ENCODE assay signal across 8 cellular contexts in genomic region chr12:12807517-12807903, GRCh38. TPM values are rescaled to one million over a fixed set of nuclear protein-coding genes. Genes with fewer than 3 reads are reported as not detected.
DNase-seq lines count a peak whose midpoint lies in the region; TF ChIP-seq lines count a peak whose summit lies in the region.
"Not testable (repeated sequence)": the region's sequence is repeated elsewhere in the genome, so short reads cannot be mapped to it uniquely, and the experiment has no call there.

No MANE protein-coding gene starts in this region.

- CTCF ChIA-PET in activated CD4-positive, alpha-beta T cell treated with anti-CD3 and anti-CD28 coated beads, Interleukin-2, amount 10 ng/mL, durations not matched to agents 7 days and 5 days (lab: Charles Lee): interaction anchor here (0.9 kb wide), 1 partner anchor 9 kb away, joined by 3 read pairs; no protein-coding TSS in a partner anchor

- POLR2A ChIA-PET in activated CD4-positive, alpha-beta T cell treated with anti-CD3 and anti-CD28 coated beads, Interleukin-2, amount 10 ng/mL, durations not matched to agents 7 days and 5 days (lab: Charles Lee): not testable (repeated sequence)

- H3F3A ChIP-seq in Loucy (ENCODE audit: low read depth): not testable (repeated sequence)

- intact Hi-C loops in dorsolateral prefrontal cortex (cut with DNase I): not testable (repeated sequence)

- TF ChIP-seq CTCF in Loucy (conservative IDR thresholded peaks at IDR 0.05; ENCODE audit: low read length); dorsolateral prefrontal cortex (IDR thresholded peaks at IDR 0.05 in 54 of 56, conservative IDR thresholded peaks at IDR 0.05 in 2 of 56; ENCODE audit: low read depth in 1 of 56, partially characterized antibody in 56 of 56); osteocyte (IDR thresholded peaks at IDR 0.05): not testable (repeated sequence)

- H3K4me3 ChIP-seq in ACC112 (ENCODE audit: low read depth, low read length); Loucy (ENCODE audit: low read length, poor library complexity, severe bottlenecking); dorsolateral prefrontal cortex; subcutaneous abdominal adipose tissue (ENCODE audit: low read depth in 1 of 5, low read length in 5 of 5): not testable (repeated sequence)

- H4K20me1 ChIP-seq in Loucy (ENCODE audit: insufficient read depth, low read length, poor library complexity, severe bottlenecking): not testable (repeated sequence)

- H3K27me3 Mint-ChIP-seq in activated CD4-positive, alpha-beta T cell treated with anti-CD3 and anti-CD28 coated beads, Interleukin-2, amount 10 ng/mL, durations not matched to agents 7 days and 5 days; activated naive CD8-positive, alpha-beta T cell treated with anti-CD3 and anti-CD28 coated beads for 36 hours; osteocyte (ENCODE audit: unreplicated experiment): not testable (repeated sequence)

- H3K9me3 ChIP-seq in Loucy (ENCODE audit: insufficient read depth, low read depth, low read length); subcutaneous abdominal adipose tissue (ENCODE audit: control insufficient read depth in 5 of 5, low read length in 5 of 5): not testable (repeated sequence)

- H3K27ac ChIP-seq in ACC112 (ENCODE audit: low read depth, low read length) (peak overlapping the region; percentile 96), dorsolateral prefrontal cortex (peak overlapping the region; percentile 18 to 93 (median 82)), layer of hippocampus (ENCODE audit: low read depth, low read length) (peak overlapping the region; percentile 58), subcutaneous abdominal adipose tissue (ENCODE audit: low read depth, low read length) (peak overlapping the region; percentile 55)

- H3K9me2 ChIP-seq in Loucy (replicated peaks; ENCODE audit: low read depth, low read length): not testable (repeated sequence)

- peak overlapping the region; percentile 99 for H3K27ac Mint-ChIP-seq in activated CD4-positive, alpha-beta T cell treated with anti-CD3 and anti-CD28 coated beads, Interleukin-2, amount 10 ng/mL, durations not matched to agents 7 days and 5 days
- H3K27ac Mint-ChIP-seq in activated naive CD8-positive, alpha-beta T cell treated with anti-CD3 and anti-CD28 coated beads for 36 hours: peak overlapping the region; percentile 90
- peak overlapping the region; percentile 18 for H3K27ac Mint-ChIP-seq in osteocyte (ENCODE audit: unreplicated experiment)

- H3K27me3 ChIP-seq in ACC112 (ENCODE audit: insufficient read depth, low read length); Loucy (ENCODE audit: insufficient read depth, low read length, poor library complexity, severe bottlenecking); dorsolateral prefrontal cortex; layer of hippocampus (ENCODE audit: control insufficient read depth, insufficient read depth, low read length); subcutaneous abdominal adipose tissue (ENCODE audit: control insufficient read depth in 5 of 5, insufficient read depth in 4 of 5, low read length in 5 of 5): not testable (repeated sequence)

- not testable (repeated sequence) for H3K36me3 Mint-ChIP-seq in activated CD4-positive, alpha-beta T cell treated with anti-CD3 and anti-CD28 coated beads, Interleukin-2, amount 10 ng/mL, durations not matched to agents 7 days and 5 days (ENCODE audit: low read depth); activated naive CD8-positive, alpha-beta T cell treated with anti-CD3 and anti-CD28 coated beads for 36 hours; osteocyte (ENCODE audit: unreplicated experiment)

- DNase-seq in activated CD4-positive, alpha-beta T cell treated with anti-CD3 and anti-CD28 coated beads, Interleukin-2, amount 10 ng/mL, durations not matched to agents 7 days and 5 days; activated naive CD8-positive, alpha-beta T cell treated with anti-CD3 and anti-CD28 coated beads for 36 hours; dorsolateral prefrontal cortex; osteocyte (ENCODE audit: extremely low spot score, unreplicated experiment): not testable (repeated sequence)

- H3K9ac ChIP-seq in Loucy (ENCODE audit: low read depth, low read length, poor library complexity, severe bottlenecking); subcutaneous abdominal adipose tissue (ENCODE audit: low read length in 5 of 5): not testable (repeated sequence)

- peak overlapping the region; percentile 23 for H3K4me3 Mint-ChIP-seq in activated CD4-positive, alpha-beta T cell treated with anti-CD3 and anti-CD28 coated beads, Interleukin-2, amount 10 ng/mL, durations not matched to agents 7 days and 5 days
- peak overlapping the region; percentile 52 for H3K4me3 Mint-ChIP-seq in activated naive CD8-positive, alpha-beta T cell treated with anti-CD3 and anti-CD28 coated beads for 36 hours
- H3K4me3 Mint-ChIP-seq in osteocyte (ENCODE audit: unreplicated experiment): not testable (repeated sequence)

- peak overlapping the region; percentile 84 for H3K4me2 ChIP-seq in Loucy (ENCODE audit: low read depth, low read length, poor library complexity, severe bottlenecking)

- not testable (repeated sequence) for H3K79me2 ChIP-seq in ACC112 (ENCODE audit: control insufficient read depth, insufficient read depth, low read length, unreplicated experiment); Loucy (ENCODE audit: insufficient read depth, low read length)

- not testable (repeated sequence) for H2AFZ ChIP-seq in ACC112 (ENCODE audit: low read length, unreplicated experiment); Loucy (ENCODE audit: low read length)

- H3K9me3 Mint-ChIP-seq in activated CD4-positive, alpha-beta T cell treated with anti-CD3 and anti-CD28 coated beads, Interleukin-2, amount 10 ng/mL, durations not matched to agents 7 days and 5 days; activated naive CD8-positive, alpha-beta T cell treated with anti-CD3 and anti-CD28 coated beads for 36 hours; osteocyte (ENCODE audit: unreplicated experiment): not testable (repeated sequence)

- peaks cover 39% of the 10 kb centered on the region for H3K4me1 ChIP-seq in ACC112 (ENCODE audit: control insufficient read depth, insufficient read depth, low read length, unreplicated experiment)
- H3K4me1 ChIP-seq in Loucy (ENCODE audit: insufficient read depth, low read length, poor library complexity, severe bottlenecking): peaks cover 35% of the 10 kb centered on the region
- H3K4me1 ChIP-seq in subcutaneous abdominal adipose tissue (ENCODE audit: control insufficient read depth in 5 of 5, insufficient read depth in 5 of 5, low read length in 5 of 5): peaks cover 0 to 56% (median 26%) of the 10 kb centered on the region in 5 donors

- H3K4me1 Mint-ChIP-seq in activated CD4-positive, alpha-beta T cell treated with anti-CD3 and anti-CD28 coated beads, Interleukin-2, amount 10 ng/mL, durations not matched to agents 7 days and 5 days: peaks cover 81% of the 10 kb centered on the region
- peaks cover 50% of the 10 kb centered on the region for H3K4me1 Mint-ChIP-seq in activated naive CD8-positive, alpha-beta T cell treated with anti-CD3 and anti-CD28 coated beads for 36 hours
- H3K4me1 Mint-ChIP-seq in osteocyte (ENCODE audit: unreplicated experiment): peaks cover 41% of the 10 kb centered on the region

- not testable (repeated sequence) for H3K36me3 ChIP-seq in ACC112 (ENCODE audit: insufficient read depth, low read length); Loucy (ENCODE audit: insufficient read depth, low read length); subcutaneous abdominal adipose tissue (ENCODE audit: control insufficient read depth in 5 of 5, insufficient read depth in 5 of 5, low read length in 5 of 5)

RNA-seq across cellular contexts. Expression of gene DDX47, which starts 5.6 kb away (rescaled TPM):
- 10 to 100 TPM; 54.5 to 59.0 TPM for total RNA-seq in activated CD4-positive, alpha-beta T cell treated with anti-CD3 and anti-CD28 coated beads, Interleukin-2, amount 10 ng/mL, durations not matched to agents 7 days and 5 days
- 100 to 1,000 TPM in 1 of 2 experiments, 10 to 100 TPM in 1; 98.5 to 107 TPM for total RNA-seq in activated naive CD8-positive, alpha-beta T cell treated with anti-CD3 and anti-CD28 coated beads for 36 hours
- total RNA-seq in dorsolateral prefrontal cortex (10 to 100 TPM; 32.0 to 55.7 (median 42.2) TPM), osteocyte (47.3 and 48.0 TPM in 2 replicates)

RNA-seq across cellular contexts. Expression of gene APOLD1, which starts 22.1 kb away (rescaled TPM):
- total RNA-seq in activated CD4-positive, alpha-beta T cell treated with anti-CD3 and anti-CD28 coated beads, Interleukin-2, amount 10 ng/mL, durations not matched to agents 7 days and 5 days: 10 to 100 TPM; 14.4 to 15.5 TPM
- total RNA-seq in activated naive CD8-positive, alpha-beta T cell treated with anti-CD3 and anti-CD28 coated beads for 36 hours: 1 to 10 TPM; 2.3 to 3.1 TPM
- total RNA-seq in dorsolateral prefrontal cortex: 100 to 1,000 TPM in 1 of 120 experiments, 10 to 100 TPM in 117, 1 to 10 TPM in 2; 8.2 to 102 (median 37.2) TPM
- total RNA-seq in osteocyte: 10.5 and 11.1 TPM in 2 replicates

Comparison
In these comparisons a context has a peak if more than half of its experiments do, and no peak if none do; other contexts are left out.
1. H3K27ac Mint-ChIP-seq: peak in every context shown above with its lines; median percentile 99 in activated CD4-positive, alpha-beta T cell treated with anti-CD3 and anti-CD28 coated beads, Interleukin-2, amount 10 ng/mL, durations not matched to agents 7 days and 5 days; 90 in activated naive CD8-positive, alpha-beta T cell treated with anti-CD3 and anti-CD28 coated beads for 36 hours; 18 in osteocyte.